ENCODE assay signal across 8 cellular contexts in genomic region chr15:52679232-52680040, GRCh38. TPM values are rescaled to one million over a fixed set of nuclear protein-coding genes. Genes with fewer than 3 reads are reported as not detected.
DNase-seq lines count a peak whose midpoint lies in the region; ATAC-seq and TF ChIP-seq lines count a peak whose summit lies in the region.

Gene ATOSA, minus strand, starts transcription at chr15:52679388. Its CDS starts 1,367 bp downstream, at chr15:52678021.

- no peaks in the 10 kb centered on the region for H3K9me2 ChIP-seq in OCI-LY7 (ENCODE audit: insufficient read depth, low read length)

- BruUV-seq in IMR-90 (replicated peaks; lab: Mats Ljungman, UMichigan), result no TSS peak
- BruUV-seq in OCI-LY7 (replicated peaks; lab: Mats Ljungman, UMichigan), result no TSS peak

- H4K5ac ChIP-seq in IMR-90 (ENCODE audit: low read depth, low read length), result no peak within 1 kb of the TSS

- H4K91ac ChIP-seq in IMR-90 (ENCODE audit: insufficient read depth, low read depth, low read length), result peak within 1 kb of the TSS; percentile 38; the same call in 1 of the 2 replicates

- no peak for TF ChIP-seq POLR2A in IMR-90 (IDR thresholded peaks at IDR 0.05; ENCODE audit: low read depth, low read length)

- dilution Hi-C loops in IMR-90 (cut with HindIII; ENCODE audit: low sequenced_read_pairs, unreplicated experiment), result no loop called here

- no peaks in the 10 kb centered on the region for H3K4me1 ChIP-seq in IMR-90 (ENCODE audit: control insufficient read depth, insufficient read depth, low read length)
- peaks cover 71% of the 10 kb centered on the region for H3K4me1 ChIP-seq in OCI-LY7 (ENCODE audit: insufficient read depth, low read length, poor library complexity, severe bottlenecking)
- peaks cover 10% of the 10 kb centered on the region for H3K4me1 ChIP-seq in mucosa of descending colon (ENCODE audit: low read depth)

- H3K4me2 ChIP-seq in IMR-90 (ENCODE audit: low read depth, low read length) (peak within 1 kb of the TSS; percentile 98), OCI-LY7 (ENCODE audit: low read length) (peak within 1 kb of the TSS; percentile 92)

- no peak within 1 kb of the TSS for H2AK5ac ChIP-seq in IMR-90 (ENCODE audit: low read depth, low read length)

- H3K9me1 ChIP-seq in IMR-90 (ENCODE audit: insufficient read depth, low read length), result no peaks in the 10 kb centered on the region

- H3K9me3 ChIP-seq in IMR-90 (ENCODE audit: control insufficient read depth, insufficient read depth, low read length) (no peaks in the 10 kb centered on the region), OCI-LY7 (ENCODE audit: low read length) (no peaks in the 10 kb centered on the region), mucosa of descending colon (no peaks in the 10 kb centered on the region)

- H2AFZ ChIP-seq in IMR-90 (replicated peaks; ENCODE audit: low read length, poor library complexity) (peak within 1 kb of the TSS; percentile 100), OCI-LY7 (ENCODE audit: low read length) (peak within 1 kb of the TSS; percentile 54; the same call in 1 of the 2 replicates)

- no peak for TF ChIP-seq RAD21 in IMR-90 (IDR thresholded peaks at IDR 0.05; ENCODE audit: low read length)

- peaks cover 0 to 5% of the 10 kb centered on the region in 2 experiments; a peak in 2 of 4 replicates for H3K79me1 ChIP-seq in IMR-90 (ENCODE audit: low read depth in 1 of 2, low read length in 2 of 2)

- TF ChIP-seq CTCF in IMR-90 (conservative IDR thresholded peaks at IDR 0.05; ENCODE audit: low read depth, low read length) (0 out of 2 replicates have a peak, but pooled peaks have one; percentile 7), OCI-LY7 (conservative IDR thresholded peaks at IDR 0.05; ENCODE audit: low read length) (no peak; the same call in 1 of the 2 replicates), mucosa of descending colon (IDR thresholded peaks at IDR 0.05) (no peak)

- peak within 1 kb of the TSS; percentile 53; the same call in 1 of the 2 replicates for H3K23ac ChIP-seq in IMR-90 (ENCODE audit: low read depth, low read length)

- H3K9ac ChIP-seq in IMR-90 (ENCODE audit: low read depth, low read length), result peak within 1 kb of the TSS; percentile 74

- peaks cover 53% of the 10 kb centered on the region for H3K79me2 ChIP-seq in OCI-LY7 (ENCODE audit: insufficient read depth, low read depth, low read length)

- peak; percentile 62 for ATAC-seq in GM21526 (IDR thresholded peaks at IDR 0.05; ENCODE audit: low FRiP score, unreplicated experiment)
- ATAC-seq in IMR-90 (ENCODE audit: low read depth), result peak; percentile 84
- peak; percentile 92 for ATAC-seq in mucosa of descending colon

- 0 out of 2 replicates have a peak within 1 kb of the TSS, but pooled peaks have one; percentile 7 for H3K56ac ChIP-seq in IMR-90 (ENCODE audit: extremely low read depth, insufficient read depth, low read length)

- 3% methylated on average over 11 of the region's 55 CpGs; no CpG with 5 or more reads in 1 of the 2 experiments for WGBS in IMR-90 (ENCODE audit: extremely low coverage in 2 of 2, insufficient read length in 1 of 2), 2 experiments

- in situ Hi-C loops in IMR-90 (cut with MboI; ENCODE audit: low sequenced_read_pairs), result no loop called here

- peak within 1 kb of the TSS; percentile 75 for H2BK5ac ChIP-seq in IMR-90 (ENCODE audit: low read depth, low read length, poor library complexity, severe bottlenecking)

- H3K18ac ChIP-seq in IMR-90 (ENCODE audit: low read depth, low read length), result peak within 1 kb of the TSS; percentile 20

- CTCF ChIA-PET in IMR-90 (lab: Yijun Ruan, JAX) (interaction anchor here (0.6 to 0.7 kb wide), 2 partner anchors 27 to 508 kb away, joined by 3 to 4 read pairs; no protein-coding TSS in a partner anchor), OCI-LY7 (lab: Charles Lee; ENCODE audit: unreplicated experiment) (no interaction called here)

- peak within 1 kb of the TSS; percentile 48 to 59; a peak in 1 of 4 replicates for H4K8ac ChIP-seq in IMR-90 (ENCODE audit: low read depth in 2 of 2, low read length in 2 of 2)

- H3K4ac ChIP-seq in IMR-90 (ENCODE audit: low read depth, low read length), result peak within 1 kb of the TSS; percentile 65

- H2BK120ac ChIP-seq in IMR-90 (ENCODE audit: low read depth, low read length), result peak within 1 kb of the TSS; percentile 55; the same call in 1 of the 2 replicates

- peak within 1 kb of the TSS; percentile 43; the same call in 1 of the 2 replicates for H3K14ac ChIP-seq in IMR-90 (replicated peaks; ENCODE audit: low read depth, low read length)

- H2BK20ac ChIP-seq in IMR-90 (ENCODE audit: low read depth, low read length), result no peak within 1 kb of the TSS

- H2AK9ac ChIP-seq in IMR-90 (replicated peaks; ENCODE audit: low read depth, low read length, poor library complexity), result peak within 1 kb of the TSS; percentile 90

- H3K27me3 ChIP-seq in IMR-90 (ENCODE audit: control insufficient read depth, insufficient read depth, low read length), result peaks cover 2% of the 10 kb centered on the region

- intact Hi-C loops in IMR-90 (cut with micrococcal nuclease), result loop anchor here (2.0 to 10.0 kb wide), 5 partner anchors 55 to 425 kb away; partner anchors contain the start of gene MYO5A
- intact Hi-C loops in OCI-LY7 (cut with micrococcal nuclease; ENCODE audit: unreplicated experiment), result loop anchor here (2.0 to 5.0 kb wide), 4 partner anchors 197 to 497 kb away; no protein-coding TSS in a partner anchor
- intact Hi-C loops in mucosa of descending colon (cut with DNase I, micrococcal nuclease), result loop anchor here in 1 of 2 donors (10.0 kb wide), 1 partner anchor 55 kb away; no protein-coding TSS in a partner anchor

- no peak within 1 kb of the TSS for H2BK15ac ChIP-seq in IMR-90 (ENCODE audit: low read depth, low read length)

- POLR2A ChIA-PET in IMR-90 (lab: Charles Lee; ENCODE audit: unreplicated experiment) (interaction anchor here (0.6 kb wide), 1 partner anchor 77 kb away, joined by 6 read pairs; no protein-coding TSS in a partner anchor), OCI-LY7 (lab: Charles Lee) (interaction anchor here (0.5 to 8.2 kb wide), 14 partner anchors 10 to 1977 kb away, joined by 3 to 76 read pairs (median 4); no protein-coding TSS in a partner anchor)

- peak; percentile 96 for DNase-seq in DMS 273 (lab: John Stamatoyannopoulos, UW; ENCODE audit: unreplicated experiment)
- DNase-seq in IMR-90, result peak; percentile 84
- DNase-seq in OCI-LY7 (ENCODE audit: low spot score), result peak; percentile 93
- DNase-seq in activated T-cell treated with anti-CD3 and anti-CD28 coated beads for 48 hours (ENCODE audit: low read depth), result peak; percentile 85
- peak; percentile 55 for DNase-seq in epithelial cell of prostate (ENCODE audit: low read depth, low spot score)
- DNase-seq in mucosa of descending colon, result peak; percentile 93 to 95 (median 95)
- DNase-seq in stimulated activated CD8-positive, alpha-beta memory T cell treated with anti-CD3 and anti-CD28 coated beads, Interleukin-4, amount 100 ng/mL, for 24 hours (ENCODE audit: low read depth), result peak; percentile 86

- H3K4me3 ChIP-seq in IMR-90 (ENCODE audit: insufficient read depth, low read depth, low read length), result peak within 1 kb of the TSS; percentile 94
- peak within 1 kb of the TSS; percentile 80 for H3K4me3 ChIP-seq in OCI-LY7 (ENCODE audit: low read depth, low read length, poor library complexity, severe bottlenecking)
- peak within 1 kb of the TSS; percentile 87 for H3K4me3 ChIP-seq in mucosa of descending colon

- no peaks in the 10 kb centered on the region for H3K36me3 ChIP-seq in IMR-90 (ENCODE audit: control insufficient read depth, insufficient read depth, low read length)
- peaks cover 22% of the 10 kb centered on the region for H3K36me3 ChIP-seq in OCI-LY7 (ENCODE audit: insufficient read depth, low read length)
- no peaks in the 10 kb centered on the region for H3K36me3 ChIP-seq in mucosa of descending colon (ENCODE audit: low read depth)

- H3K27ac ChIP-seq in IMR-90 (ENCODE audit: insufficient read depth, low read length) (peak within 1 kb of the TSS; percentile 69), OCI-LY7 (ENCODE audit: low read depth, low read length, poor library complexity, severe bottlenecking) (peak within 1 kb of the TSS; percentile 99), epithelial cell of prostate (peak within 1 kb of the TSS; percentile 85)

- H4K20me1 ChIP-seq in IMR-90 (ENCODE audit: insufficient read depth, low read length) (no peaks in the 10 kb centered on the region), OCI-LY7 (ENCODE audit: insufficient read depth, low read length) (no peaks in the 10 kb centered on the region)

TF ChIP-seq in IMR-90, 13 proteins besides CTCF, POLR2A, EP300 and RAD21 (continues in another document):
- TF ChIP-seq MXI1 (IDR thresholded peaks at IDR 0.05; ENCODE audit: borderline replicate concordance, low read depth, low read length), result peak; percentile 77; the same call in 1 of the 2 replicates
- TF ChIP-seq FOS (IDR thresholded peaks at IDR 0.05; ENCODE audit: low read depth, low read length), result no peak
- peak; percentile 70 for TF ChIP-seq RFX5 (IDR thresholded peaks at IDR 0.05; ENCODE audit: low read depth, low read length)
- no peak for TF ChIP-seq SMC3 (IDR thresholded peaks at IDR 0.05; ENCODE audit: low read depth, low read length)
- TF ChIP-seq RCOR1 (IDR thresholded peaks at IDR 0.05; ENCODE audit: insufficient replicate concordance, low read length), result no peak
- peak; percentile 97 for TF ChIP-seq USF2 (IDR thresholded peaks at IDR 0.05; ENCODE audit: low read depth, low read length)
- TF ChIP-seq MAZ (IDR thresholded peaks at IDR 0.05; ENCODE audit: borderline replicate concordance, low read depth, low read length), result no peak; the same call in 1 of the 2 replicates
- no peak for TF ChIP-seq MAFK (IDR thresholded peaks at IDR 0.05; ENCODE audit: low read depth, low read length)
- TF ChIP-seq BHLHE40 (IDR thresholded peaks at IDR 0.05; ENCODE audit: low read depth, low read length), result 0 out of 2 replicates have a peak, but pooled peaks have one; percentile 31

RNA-seq across cellular contexts. Expression of gene ATOSA, which starts in this region (rescaled TPM):
- total RNA-seq in IMR-90 (2012; rRNA removed), result 17.2 and 23.9 TPM in 2 replicates
- polyA plus RNA-seq in IMR-90 (2012; rRNA removed), result 9.4 and 13.2 TPM in 2 replicates
- polyA plus RNA-seq in IMR-90 (2012; cell fraction: cytosol; rRNA removed), result 2.5 and 4.2 TPM in 2 replicates
- 7.6 and 66.2 TPM in 2 replicates for polyA plus RNA-seq in IMR-90 (2012; cell fraction: nucleus; rRNA removed; ENCODE audit: low replicate concordance)
- total RNA-seq in OCI-LY7 (2014; rRNA removed; shearing (Covaris generic)), result 28.5 and 34.1 TPM in 2 replicates
- 96.8 and 103 TPM in 2 replicates for total RNA-seq in OCI-LY7 (2022)
- total RNA-seq in mucosa of descending colon, result 10 to 100 TPM; 45.3 to 77.0 (median 53.1) TPM

Comparison
In these comparisons a context has a peak if more than half of its experiments do, and no peak if none do; other contexts are left out.
1. Peak in every context shown above with its lines: DNase-seq, ATAC-seq, H3K4me3 ChIP-seq and H3K27ac ChIP-seq.